ENCODE assay signal across 1 cellular context in genomic region chr14:100067971-100068959, GRCh38.
TF ChIP-seq lines count a peak whose summit lies in the region.

No MANE protein-coding gene starts in this region.

TF ChIP-seq in GM12878, 131 proteins besides CTCF, POLR2A, EP300 and RAD21 (continued from another document and continues in another):
- no peak for TF ChIP-seq E2F8 (IDR thresholded peaks at IDR 0.05; ENCODE audit: low read depth, partially characterized antibody)
- no peak for TF ChIP-seq MYC (IDR thresholded peaks at IDR 0.05; ENCODE audit: insufficient read depth, insufficient read length, insufficient replicate concordance, low read length, severe bottlenecking)
- no peak for TF ChIP-seq ASH2L (IDR thresholded peaks at IDR 0.05; ENCODE audit: borderline replicate concordance, low read depth)
- peak; percentile 85 for TF ChIP-seq RELB (IDR thresholded peaks at IDR 0.05; ENCODE audit: low read depth)
- peak; percentile 47; the same call in 1 of the 2 replicates for TF ChIP-seq CREB1 (IDR thresholded peaks at IDR 0.05; ENCODE audit: low read depth)
- TF ChIP-seq EGR1 (IDR thresholded peaks at IDR 0.05; ENCODE audit: borderline replicate concordance in 1 of 2, low read depth in 2 of 2, low read length in 2 of 2): peak in 1 of 2 experiments; percentile 83; a peak in 2 of 3 replicates
- TF ChIP-seq CEBPB (IDR thresholded peaks at IDR 0.05; ENCODE audit: borderline replicate concordance in 1 of 2, low read depth in 2 of 2, low read length in 2 of 2): no peak
- no peak for TF ChIP-seq NFXL1 (IDR thresholded peaks at IDR 0.05; ENCODE audit: borderline replicate concordance)
- TF ChIP-seq ZNF217 (IDR thresholded peaks at IDR 0.05): 0 out of 2 replicates have a peak, but pooled peaks have one; percentile 41
- TF ChIP-seq ZNF384 (IDR thresholded peaks at IDR 0.05; ENCODE audit: borderline replicate concordance, low read depth, low read length): no peak
- TF ChIP-seq DPF2 (IDR thresholded peaks at IDR 0.05): peak; percentile 82
- 0 out of 2 replicates have a peak, but pooled peaks have one; percentile 57 for TF ChIP-seq RCOR1 (conservative IDR thresholded peaks at IDR 0.05; ENCODE audit: low read depth, low read length)
- TF ChIP-seq IRF3 (IDR thresholded peaks at IDR 0.05): no peak
- TF ChIP-seq CBX5 (IDR thresholded peaks at IDR 0.05; ENCODE audit: low read depth): no peak
- TF ChIP-seq E4F1 (IDR thresholded peaks at IDR 0.05; ENCODE audit: borderline replicate concordance, partially characterized antibody): peak; percentile 72
- TF ChIP-seq NBN (IDR thresholded peaks at IDR 0.05): peak; percentile 93
- TF ChIP-seq POLR2AphosphoS5 (IDR thresholded peaks at IDR 0.05; ENCODE audit: low read length): peak; percentile 85
- peak; percentile 69; the same call in 1 of the 2 replicates for TF ChIP-seq GABPA (IDR thresholded peaks at IDR 0.05; ENCODE audit: low read depth)
- TF ChIP-seq RBBP5 (conservative IDR thresholded peaks at IDR 0.05): no peak
- no peak for TF ChIP-seq TAF1 (IDR thresholded peaks at IDR 0.05; ENCODE audit: borderline replicate concordance, low read depth, low read length)
- TF ChIP-seq SRF (IDR thresholded peaks at IDR 0.05; ENCODE audit: low read depth in 2 of 2, low read length in 2 of 2): no peak
- no peak for TF ChIP-seq BRCA1 (IDR thresholded peaks at IDR 0.05; ENCODE audit: low read depth, low read length)
- TF ChIP-seq SMAD5 (IDR thresholded peaks at IDR 0.05; ENCODE audit: low read depth): 0 out of 2 replicates have a peak, but pooled peaks have one; percentile 38
- TF ChIP-seq POLR2AphosphoS2 (IDR thresholded peaks at IDR 0.05; ENCODE audit: low read depth, low read length): peak; percentile 23
- TF ChIP-seq ZSCAN29 (IDR thresholded peaks at IDR 0.05): no peak
- peak; percentile 81 for TF ChIP-seq ATF7 (IDR thresholded peaks at IDR 0.05; ENCODE audit: low read depth)
- TF ChIP-seq TBL1XR1 (IDR thresholded peaks at IDR 0.05; ENCODE audit: low read depth, low read length): 0 out of 2 replicates have a peak, but pooled peaks have one; percentile 51
- 0 out of 2 replicates have a peak, but pooled peaks have one; percentile 40 for TF ChIP-seq ZBTB40 (IDR thresholded peaks at IDR 0.05; ENCODE audit: borderline replicate concordance)
- peak; percentile 12; the same call in 1 of the 2 replicates for TF ChIP-seq CREM (IDR thresholded peaks at IDR 0.05; ENCODE audit: low read depth)
- peak; percentile 96 to 97 for TF ChIP-seq IKZF2 (IDR thresholded peaks at IDR 0.05)
- peak; percentile 51; the same call in 1 of the 2 replicates for TF ChIP-seq TARDBP (IDR thresholded peaks at IDR 0.05; ENCODE audit: borderline replicate concordance)
- TF ChIP-seq MAX (IDR thresholded peaks at IDR 0.05; ENCODE audit: low read depth, low read length): peak; percentile 21; the same call in 1 of the 2 replicates
- TF ChIP-seq PKNOX1 (IDR thresholded peaks at IDR 0.05): no peak
- no peak for TF ChIP-seq ZNF24 (IDR thresholded peaks at IDR 0.05)
- TF ChIP-seq ZBTB11 (CRISPR knock-in tag; IDR thresholded peaks at IDR 0.05): no peak
- no peak for TF ChIP-seq FOXK2 (IDR thresholded peaks at IDR 0.05)
- 0 out of 2 replicates have a peak, but pooled peaks have one; percentile 5 for TF ChIP-seq MEF2A (IDR thresholded peaks at IDR 0.05; ENCODE audit: insufficient read depth, low read depth, low read length)
- TF ChIP-seq MXI1 (IDR thresholded peaks at IDR 0.05; ENCODE audit: low read depth, low read length): peak; percentile 85
- no peak for TF ChIP-seq KLF5 (IDR thresholded peaks at IDR 0.05; ENCODE audit: partially characterized antibody)
- TF ChIP-seq RFX5 (IDR thresholded peaks at IDR 0.05; ENCODE audit: low read depth, low read length): no peak
- peak; percentile 32 for TF ChIP-seq SP1 (IDR thresholded peaks at IDR 0.05; ENCODE audit: low read depth, low read length)
